ENCODE assay signal across 1 cellular context in the genomic region with DNA sequence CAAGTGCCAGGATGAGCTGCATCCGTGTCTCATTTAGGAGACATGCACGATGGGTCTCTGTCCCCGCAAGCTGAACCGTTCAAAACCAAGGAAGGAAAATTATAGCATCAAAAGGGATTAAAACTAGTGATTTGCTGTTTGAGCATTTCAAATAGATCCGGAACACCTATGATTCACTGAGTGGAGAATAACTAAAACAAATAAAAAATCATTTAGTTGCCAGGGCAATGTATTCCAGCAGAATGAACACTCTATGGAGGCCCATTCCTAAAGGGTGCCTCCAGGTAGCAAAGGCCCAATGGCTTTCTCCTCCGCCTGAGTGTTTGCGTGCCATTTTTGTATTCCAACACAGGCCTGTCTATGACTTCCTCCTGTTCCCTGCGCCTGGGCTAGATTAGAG.
TF ChIP-seq lines count a peak whose summit lies in the region.

No MANE protein-coding gene starts in this region.

TF ChIP-seq in IMR-90, 13 proteins besides CTCF, POLR2A, EP300 and RAD21 (continued from another document):
- no peak for TF ChIP-seq MAZ (IDR thresholded peaks at IDR 0.05; ENCODE audit: borderline replicate concordance, low read depth, low read length)
- TF ChIP-seq, protein P1, sequence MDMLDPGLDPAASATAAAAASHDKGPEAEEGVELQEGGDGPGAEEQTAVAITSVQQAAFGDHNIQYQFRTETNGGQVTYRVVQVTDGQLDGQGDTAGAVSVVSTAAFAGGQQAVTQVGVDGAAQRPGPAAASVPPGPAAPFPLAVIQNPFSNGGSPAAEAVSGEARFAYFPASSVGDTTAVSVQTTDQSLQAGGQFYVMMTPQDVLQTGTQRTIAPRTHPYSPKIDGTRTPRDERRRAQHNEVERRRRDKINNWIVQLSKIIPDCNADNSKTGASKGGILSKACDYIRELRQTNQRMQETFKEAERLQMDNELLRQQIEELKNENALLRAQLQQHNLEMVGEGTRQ (IDR thresholded peaks at IDR 0.05; ENCODE audit: low read depth, low read length), result no peak
- TF ChIP-seq MXI1 (IDR thresholded peaks at IDR 0.05; ENCODE audit: borderline replicate concordance, low read depth, low read length), result no peak
- TF ChIP-seq NFE2L2 (IDR thresholded peaks at IDR 0.05; ENCODE audit: low read depth, low read length), result no peak
- no peak for TF ChIP-seq FOS (IDR thresholded peaks at IDR 0.05; ENCODE audit: low read depth, low read length)
- no peak for TF ChIP-seq CHD1 (IDR thresholded peaks at IDR 0.05; ENCODE audit: low read depth, low read length)
